In the genomic region with DNA sequence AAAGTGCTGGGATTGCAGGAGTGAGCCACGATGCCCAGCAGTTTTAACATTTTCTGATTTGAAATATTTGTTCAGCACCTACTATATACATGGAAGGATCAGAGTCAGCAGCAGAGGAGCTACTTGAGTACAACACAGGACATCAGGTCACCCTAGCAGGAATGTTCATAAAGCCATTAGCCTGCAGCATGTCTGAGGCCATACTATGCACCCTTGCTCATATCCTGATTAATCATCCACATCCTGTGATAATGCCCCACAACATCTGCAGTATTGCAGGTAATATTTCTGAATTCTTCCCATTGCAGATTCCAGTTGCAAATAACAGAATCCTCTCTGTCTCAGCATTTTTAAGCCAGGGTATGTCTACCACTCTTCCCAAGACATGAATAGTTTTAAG, we compare ENCODE assay signal across 19 cellular contexts.
A peak's percentile ranks its signal among the peaks of the same experiment; 100 is the strongest.
DNase-seq lines count a peak whose midpoint lies in the region; FAIRE-seq and TF ChIP-seq lines count a peak whose summit lies in the region.
"Had no signal": no experiment of that assay in that cellular context is flagged by ENCODE, and none has a peak within 500 bp of the region (broad histone marks: within the 10 kb centered on the region; RNA-seq: fewer than 3 reads in every experiment).

No MANE protein-coding gene starts in this region.

- peak; percentile 93 for FAIRE-seq in H54 (lab: Jason Lieb, UNC)
- no peak for FAIRE-seq in kidney (lab: Jason Lieb, UNC)
- FAIRE-seq: K562 had no signal

- H3K4me2 ChIP-seq in Karpas-422 (ENCODE audit: low read depth, low read length, poor library complexity, severe bottlenecking) = no peak overlapping the region

- H3K4me1 ChIP-seq in kidney (ENCODE audit: control insufficient read depth in 1 of 2, insufficient read depth in 1 of 2, low read depth in 1 of 2, low read length in 2 of 2) (no peaks in the 10 kb centered on the region), Karpas-422 (ENCODE audit: low read length) (no peaks in the 10 kb centered on the region)
- H3K4me1 ChIP-seq: esophagus squamous epithelium, tibial nerve had no signal

- no peak for TF ChIP-seq CTCF in kidney (IDR thresholded peaks at IDR 0.05; ENCODE audit: borderline replicate concordance, extremely low read depth, insufficient read depth)

- H3K9me3 ChIP-seq in kidney (ENCODE audit: control insufficient read depth in 1 of 2, low read length in 2 of 2) = peaks cover 2 to 5% of the 10 kb centered on the region in 2 donors
- no peaks in the 10 kb centered on the region for H3K9me3 ChIP-seq in Karpas-422 (ENCODE audit: low read length)
- H3K9me3 ChIP-seq: esophagus squamous epithelium had no signal

- H3K4me3 ChIP-seq in kidney (ENCODE audit: low read length in 2 of 2) (no peak overlapping the region), Karpas-422 (ENCODE audit: low read length) (no peak overlapping the region)
- H3K4me3 ChIP-seq: esophagus squamous epithelium, K562, tibial nerve had no signal

- TF ChIP-seq POLR2A in H54 (IDR thresholded peaks at IDR 0.05; ENCODE audit: low read depth, low read length) = no peak

- no peaks in the 10 kb centered on the region for H4K20me1 ChIP-seq in Karpas-422 (ENCODE audit: insufficient read depth, low read depth, low read length)

- no peak for DNase-seq in H54 (ENCODE audit: insufficient read length, low spot score)
- DNase-seq in M059J (ENCODE audit: low read depth) = peak; percentile 89
- peak; percentile 74 for DNase-seq in dermis blood vessel endothelial cell
- DNase-seq in pulmonary artery endothelial cell (ENCODE audit: low read depth, low spot score) = peak; percentile 11
- no peak for DNase-seq in kidney
- no peak for DNase-seq in NCI-H1436 (lab: John Stamatoyannopoulos, UW)
- no peak for DNase-seq in Karpas-422
- DNase-seq: AML-193; CD8-positive, alpha-beta memory T cell; effector CD8-positive, alpha-beta T cell; esophagus squamous epithelium; glutamatergic neuron; H9; NCI-H2029 treated with DMSO at 0.1 percent for 48 hours; NCI-H510A; RPMI8226; stimulated activated CD4-positive, alpha-beta T cell treated with anti-CD3 and anti-CD28 coated beads, Interleukin-4, amount 100 ng/mL, for 24 hours had no signal

- no peak overlapping the region for H2AFZ ChIP-seq in Karpas-422 (ENCODE audit: low read length)

- no peaks in the 10 kb centered on the region for H3K9me2 ChIP-seq in Karpas-422 (replicated peaks; ENCODE audit: insufficient read depth, low read length)

- H3K36me3 ChIP-seq in kidney (ENCODE audit: control insufficient read depth in 1 of 2, insufficient read depth in 2 of 2, low read length in 2 of 2) (no peaks in the 10 kb centered on the region), Karpas-422 (ENCODE audit: insufficient read depth, low read length) (no peaks in the 10 kb centered on the region)
- H3K36me3 ChIP-seq: esophagus squamous epithelium, tibial nerve had no signal

- no peak overlapping the region for H3K27ac ChIP-seq in kidney (ENCODE audit: low read depth in 2 of 2, low read length in 2 of 2)
- no peak overlapping the region for H3K27ac ChIP-seq in Karpas-422 (ENCODE audit: low read length)
- H3K27ac ChIP-seq: esophagus squamous epithelium, tibial nerve had no signal

- H3K9ac ChIP-seq in kidney (ENCODE audit: low read length in 2 of 2) (no peak overlapping the region), Karpas-422 (ENCODE audit: low read length) (no peak overlapping the region)

- intact Hi-C loops in kidney (cut with DNase I) = no loop called here

- no peaks in the 10 kb centered on the region for H3K79me2 ChIP-seq in Karpas-422 (ENCODE audit: low read length)

- H3K27me3 ChIP-seq in Karpas-422 (ENCODE audit: low read length) = no peaks in the 10 kb centered on the region
- H3K27me3 ChIP-seq: tibial nerve had no signal

Comparison
In these comparisons a context has a peak if more than half of its experiments do, and no peak if none do; other contexts are left out.
1. DNase-seq: peak in M059J (single experiment), dermis blood vessel endothelial cell (single experiment) and pulmonary artery endothelial cell (single experiment); none in H54 (single experiment), kidney (single experiment), NCI-H1436 (single experiment) and Karpas-422 (single experiment).